ENCODE assay signal across 1 cellular context in the genomic region with DNA sequence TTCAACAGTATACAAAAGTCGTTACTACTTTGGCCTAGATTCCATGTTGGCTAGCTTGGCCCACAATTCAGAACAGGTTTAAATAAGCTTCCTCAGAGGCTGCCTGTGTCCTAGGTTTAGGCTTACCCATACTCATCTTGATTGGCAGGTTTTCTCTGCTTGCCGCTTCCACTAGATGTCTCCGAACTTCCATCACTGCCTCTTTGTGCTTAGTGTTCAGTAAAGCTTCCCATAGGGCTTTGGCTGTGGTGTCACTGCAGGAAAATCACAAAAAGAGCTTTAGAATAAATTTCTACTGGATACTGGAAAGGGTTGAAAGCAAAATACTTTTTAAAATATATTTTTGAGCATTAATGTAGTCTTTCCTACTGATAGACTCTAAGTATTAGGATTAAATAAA.
A peak's percentile ranks its signal among the peaks of the same experiment; 100 is the strongest.
TF ChIP-seq lines count a peak whose summit lies in the region.

No MANE protein-coding gene starts in this region.

TF ChIP-seq in HepG2, 621 proteins besides CTCF, POLR2A, EP300 and RAD21 (continued from another document):
- TF ChIP-seq, protein P1, sequence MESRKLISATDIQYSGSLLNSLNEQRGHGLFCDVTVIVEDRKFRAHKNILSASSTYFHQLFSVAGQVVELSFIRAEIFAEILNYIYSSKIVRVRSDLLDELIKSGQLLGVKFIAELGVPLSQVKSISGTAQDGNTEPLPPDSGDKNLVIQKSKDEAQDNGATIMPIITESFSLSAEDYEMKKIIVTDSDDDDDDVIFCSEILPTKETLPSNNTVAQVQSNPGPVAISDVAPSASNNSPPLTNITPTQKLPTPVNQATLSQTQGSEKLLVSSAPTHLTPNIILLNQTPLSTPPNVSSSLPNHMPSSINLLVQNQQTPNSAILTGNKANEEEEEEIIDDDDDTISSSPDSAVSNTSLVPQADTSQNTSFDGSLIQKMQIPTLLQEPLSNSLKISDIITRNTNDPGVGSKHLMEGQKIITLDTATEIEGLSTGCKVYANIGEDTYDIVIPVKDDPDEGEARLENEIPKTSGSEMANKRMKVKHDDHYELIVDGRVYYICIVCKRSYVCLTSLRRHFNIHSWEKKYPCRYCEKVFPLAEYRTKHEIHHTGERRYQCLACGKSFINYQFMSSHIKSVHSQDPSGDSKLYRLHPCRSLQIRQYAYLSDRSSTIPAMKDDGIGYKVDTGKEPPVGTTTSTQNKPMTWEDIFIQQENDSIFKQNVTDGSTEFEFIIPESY (CRISPR knock-in tag; IDR thresholded peaks at IDR 0.05): peak; percentile 97
- TF ChIP-seq TBP (CRISPR knock-in tag; IDR thresholded peaks at IDR 0.05) (no peak), STAG1 (CRISPR knock-in tag; IDR thresholded peaks at IDR 0.05) (peak; percentile 79), DR1 (CRISPR knock-in tag; IDR thresholded peaks at IDR 0.05) (no peak), KDM1A (CRISPR knock-in tag; IDR thresholded peaks at IDR 0.05) (no peak), ISX (CRISPR knock-in tag; conservative IDR thresholded peaks at IDR 0.05) (no peak), SNAPC2 (CRISPR knock-in tag; IDR thresholded peaks at IDR 0.05) (no peak), ZKSCAN8 (CRISPR knock-in tag; IDR thresholded peaks at IDR 0.05; ENCODE audit: borderline replicate concordance) (no peak), U2AF1 (optimal IDR thresholded peaks at IDR 0.05; ENCODE audit: low read depth, low read length) (no peak), TOE1 (CRISPR knock-in tag; IDR thresholded peaks at IDR 0.05) (no peak), HMG20A (CRISPR knock-in tag; IDR thresholded peaks at IDR 0.05; ENCODE audit: borderline replicate concordance) (no peak), FOXP1 (IDR thresholded peaks at IDR 0.05) (no peak), FOXP1 (CRISPR knock-in tag; IDR thresholded peaks at IDR 0.05) (no peak), ZNF7 (CRISPR knock-in tag; IDR thresholded peaks at IDR 0.05) (no peak), KDM5A (IDR thresholded peaks at IDR 0.05; ENCODE audit: borderline replicate concordance, low read length) (no peak)
- TF ChIP-seq, protein P2, sequence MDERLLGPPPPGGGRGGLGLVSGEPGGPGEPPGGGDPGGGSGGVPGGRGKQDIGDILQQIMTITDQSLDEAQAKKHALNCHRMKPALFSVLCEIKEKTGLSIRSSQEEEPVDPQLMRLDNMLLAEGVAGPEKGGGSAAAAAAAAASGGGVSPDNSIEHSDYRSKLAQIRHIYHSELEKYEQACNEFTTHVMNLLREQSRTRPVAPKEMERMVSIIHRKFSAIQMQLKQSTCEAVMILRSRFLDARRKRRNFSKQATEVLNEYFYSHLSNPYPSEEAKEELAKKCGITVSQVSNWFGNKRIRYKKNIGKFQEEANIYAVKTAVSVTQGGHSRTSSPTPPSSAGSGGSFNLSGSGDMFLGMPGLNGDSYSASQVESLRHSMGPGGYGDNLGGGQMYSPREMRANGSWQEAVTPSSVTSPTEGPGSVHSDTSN (CRISPR knock-in tag; IDR thresholded peaks at IDR 0.05): 0 out of 2 replicates have a peak, but pooled peaks have one; percentile 47
- TF ChIP-seq, protein P3, sequence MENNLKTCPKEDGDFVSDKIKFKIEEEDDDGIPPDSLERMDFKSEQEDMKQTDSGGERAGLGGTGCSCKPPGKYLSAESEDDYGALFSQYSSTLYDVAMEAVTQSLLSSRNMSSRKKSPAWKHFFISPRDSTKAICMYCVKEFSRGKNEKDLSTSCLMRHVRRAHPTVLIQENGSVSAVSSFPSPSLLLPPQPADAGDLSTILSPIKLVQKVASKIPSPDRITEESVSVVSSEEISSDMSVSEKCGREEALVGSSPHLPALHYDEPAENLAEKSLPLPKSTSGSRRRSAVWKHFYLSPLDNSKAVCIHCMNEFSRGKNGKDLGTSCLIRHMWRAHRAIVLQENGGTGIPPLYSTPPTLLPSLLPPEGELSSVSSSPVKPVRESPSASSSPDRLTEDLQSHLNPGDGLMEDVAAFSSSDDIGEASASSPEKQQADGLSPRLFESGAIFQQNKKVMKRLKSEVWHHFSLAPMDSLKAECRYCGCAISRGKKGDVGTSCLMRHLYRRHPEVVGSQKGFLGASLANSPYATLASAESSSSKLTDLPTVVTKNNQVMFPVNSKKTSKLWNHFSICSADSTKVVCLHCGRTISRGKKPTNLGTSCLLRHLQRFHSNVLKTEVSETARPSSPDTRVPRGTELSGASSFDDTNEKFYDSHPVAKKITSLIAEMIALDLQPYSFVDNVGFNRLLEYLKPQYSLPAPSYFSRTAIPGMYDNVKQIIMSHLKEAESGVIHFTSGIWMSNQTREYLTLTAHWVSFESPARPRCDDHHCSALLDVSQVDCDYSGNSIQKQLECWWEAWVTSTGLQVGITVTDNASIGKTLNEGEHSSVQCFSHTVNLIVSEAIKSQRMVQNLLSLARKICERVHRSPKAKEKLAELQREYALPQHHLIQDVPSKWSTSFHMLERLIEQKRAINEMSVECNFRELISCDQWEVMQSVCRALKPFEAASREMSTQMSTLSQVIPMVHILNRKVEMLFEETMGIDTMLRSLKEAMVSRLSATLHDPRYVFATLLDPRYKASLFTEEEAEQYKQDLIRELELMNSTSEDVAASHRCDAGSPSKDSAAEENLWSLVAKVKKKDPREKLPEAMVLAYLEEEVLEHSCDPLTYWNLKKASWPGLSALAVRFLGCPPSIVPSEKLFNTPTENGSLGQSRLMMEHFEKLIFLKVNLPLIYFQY (CRISPR knock-in tag; IDR thresholded peaks at IDR 0.05; ENCODE audit: borderline replicate concordance): no peak
